Comparison of ENCODE assay signal across 30 cellular contexts in the genomic region with DNA sequence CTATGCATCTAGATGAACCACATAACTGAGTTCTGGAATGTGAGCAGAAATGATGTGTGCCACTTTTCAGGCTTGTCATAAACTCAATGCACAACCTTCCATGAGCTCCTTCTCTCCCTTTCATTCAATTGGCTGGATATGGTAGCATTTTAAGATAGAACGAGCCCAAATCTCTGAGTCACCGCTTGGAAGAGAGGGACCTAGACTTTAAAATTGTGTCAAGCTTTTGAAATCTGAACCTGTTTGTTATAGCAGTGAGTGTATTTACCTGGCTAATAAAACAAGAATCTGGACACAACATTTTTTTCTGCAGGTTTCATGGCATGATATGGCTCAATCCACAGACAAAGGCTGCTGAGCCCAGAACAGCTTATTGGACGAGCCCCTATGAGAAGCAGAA.
"Had no signal": no experiment of that assay in that cellular context is flagged by ENCODE, and none has a peak within 500 bp of the region (broad histone marks: within the 10 kb centered on the region; RNA-seq: fewer than 3 reads in every experiment).

No MANE protein-coding gene starts in this region.

- H3K36me3 Mint-ChIP-seq: activated CD4-positive, alpha-beta memory T cell treated with anti-CD3 and anti-CD28 coated beads for 36 hours; activated CD8-positive, alpha-beta memory T cell treated with anti-CD3 and anti-CD28 coated beads, Interleukin-2, amount 10 ng/mL, durations not matched to agents 7 days and 5 days; activated naive CD4-positive, alpha-beta T cell treated with anti-CD3 and anti-CD28 coated beads, Interleukin-2, amount 50 U/mL, for 24 hours; activated naive CD8-positive, alpha-beta T cell treated with anti-CD3 and anti-CD28 coated beads for 36 hours; brain had no signal

- H3K9me3 Mint-ChIP-seq: activated CD4-positive, alpha-beta memory T cell treated with anti-CD3 and anti-CD28 coated beads for 36 hours; activated CD4-positive, alpha-beta T cell treated with anti-CD3 and anti-CD28 coated beads, Interleukin-2, amount 10 ng/mL, durations not matched to agents 24 days and 14 days; activated naive CD4-positive, alpha-beta T cell treated with anti-CD3 and anti-CD28 coated beads for 36 hours; activated naive CD4-positive, alpha-beta T cell treated with anti-CD3 and anti-CD28 coated beads, Interleukin-2, amount 50 U/mL, for 24 hours; activated naive CD8-positive, alpha-beta T cell treated with anti-CD3 and anti-CD28 coated beads, Interleukin-2, amount 50 U/mL, for 24 hours; activated T-helper 1 cell treated with anti-CD3 and anti-CD28 coated beads, Interleukin-12 subunit alpha, Interleukin-12 subunit beta, Interleukin-2, Interleukin-4 antibody, amounts not matched to agents 30 ng/mL and 10 ng/mL and 1 ng/mL, durations not matched to agents 14 hours and 24 hours and 36 hours; activated T-helper 2 cell treated with anti-CD3 and anti-CD28 coated beads, Interferon-gamma antibody, Interleukin-2, Interleukin-4, amounts not matched to agents 10 μg/mL and 5 μg/mL and 100 μg/mL, durations not matched to agents 14 hours and 24 hours and 36 hours; central memory CD8-positive, alpha-beta T cell; dendritic cell treated with granulocyte-macrophage colony-stimulating factor and Interleukin-4, amounts not matched to agents 40 ng/mL and 50 ng/mL, for 4 days had no signal

- H3K27ac Mint-ChIP-seq: activated CD4-positive, alpha-beta memory T cell treated with anti-CD3 and anti-CD28 coated beads for 36 hours; activated CD4-positive, alpha-beta T cell treated with anti-CD3 and anti-CD28 coated beads for 36 hours; activated CD4-positive, alpha-beta T cell treated with anti-CD3 and anti-CD28 coated beads, Interleukin-2, amount 10 ng/mL, durations not matched to agents 24 days and 14 days; activated CD8-positive, alpha-beta memory T cell treated with anti-CD3 and anti-CD28 coated beads, Interleukin-2, amount 10 ng/mL, durations not matched to agents 7 days and 5 days; activated CD8-positive, alpha-beta T cell treated with anti-CD3 and anti-CD28 coated beads, Interleukin-2, amount 10 ng/mL, durations not matched to agents 7 days and 5 days; activated naive CD4-positive, alpha-beta T cell treated with anti-CD3 and anti-CD28 coated beads for 36 hours; activated naive CD4-positive, alpha-beta T cell treated with anti-CD3 and anti-CD28 coated beads, Interleukin-2, amount 50 U/mL, for 24 hours; activated naive CD8-positive, alpha-beta T cell treated with anti-CD3 and anti-CD28 coated beads for 36 hours; activated naive CD8-positive, alpha-beta T cell treated with anti-CD3 and anti-CD28 coated beads, Interleukin-2, amount 50 U/mL, for 24 hours; activated T-helper 1 cell treated with anti-CD3 and anti-CD28 coated beads, Interleukin-12 subunit alpha, Interleukin-12 subunit beta, Interleukin-2, Interleukin-4 antibody, amounts not matched to agents 30 ng/mL and 10 ng/mL and 1 ng/mL, durations not matched to agents 14 hours and 24 hours and 36 hours; activated T-helper 2 cell treated with anti-CD3 and anti-CD28 coated beads, Interferon-gamma antibody, Interleukin-2, Interleukin-4, amounts not matched to agents 10 μg/mL and 5 μg/mL and 100 μg/mL, durations not matched to agents 14 hours and 24 hours and 36 hours; brain; dendritic cell treated with granulocyte-macrophage colony-stimulating factor and Interleukin-4, amounts not matched to agents 40 ng/mL and 50 ng/mL, for 4 days; endodermal cell had no signal

- H3K27me3 Mint-ChIP-seq: activated CD4-positive, alpha-beta memory T cell treated with anti-CD3 and anti-CD28 coated beads for 36 hours; activated CD4-positive, alpha-beta T cell treated with anti-CD3 and anti-CD28 coated beads, Interleukin-2, amount 10 ng/mL, durations not matched to agents 24 days and 14 days; activated CD8-positive, alpha-beta memory T cell treated with anti-CD3 and anti-CD28 coated beads, Interleukin-2, amount 10 ng/mL, durations not matched to agents 7 days and 5 days; activated naive CD8-positive, alpha-beta T cell treated with anti-CD3 and anti-CD28 coated beads, Interleukin-2, amount 50 U/mL, for 24 hours; dendritic cell treated with granulocyte-macrophage colony-stimulating factor and Interleukin-4, amounts not matched to agents 40 ng/mL and 50 ng/mL, for 4 days had no signal

- H3K4me3 Mint-ChIP-seq: activated CD4-positive, alpha-beta memory T cell treated with anti-CD3 and anti-CD28 coated beads for 36 hours; activated CD4-positive, alpha-beta T cell treated with anti-CD3 and anti-CD28 coated beads for 36 hours; activated CD4-positive, alpha-beta T cell treated with anti-CD3 and anti-CD28 coated beads, Interleukin-2, amount 10 ng/mL, durations not matched to agents 24 days and 14 days; activated CD8-positive, alpha-beta memory T cell treated with anti-CD3 and anti-CD28 coated beads, Interleukin-2, amount 10 ng/mL, durations not matched to agents 7 days and 5 days; activated CD8-positive, alpha-beta T cell treated with anti-CD3 and anti-CD28 coated beads, Interleukin-2, amount 10 ng/mL, durations not matched to agents 7 days and 5 days; activated naive CD4-positive, alpha-beta T cell treated with anti-CD3 and anti-CD28 coated beads for 36 hours; activated naive CD4-positive, alpha-beta T cell treated with anti-CD3 and anti-CD28 coated beads, Interleukin-2, amount 50 U/mL, for 24 hours; activated naive CD8-positive, alpha-beta T cell treated with anti-CD3 and anti-CD28 coated beads for 36 hours; activated naive CD8-positive, alpha-beta T cell treated with anti-CD3 and anti-CD28 coated beads, Interleukin-2, amount 50 U/mL, for 24 hours; activated T-helper 1 cell treated with anti-CD3 and anti-CD28 coated beads, Interleukin-12 subunit alpha, Interleukin-12 subunit beta, Interleukin-2, Interleukin-4 antibody, amounts not matched to agents 30 ng/mL and 10 ng/mL and 1 ng/mL, durations not matched to agents 14 hours and 24 hours and 36 hours; brain; central memory CD8-positive, alpha-beta T cell; dendritic cell treated with granulocyte-macrophage colony-stimulating factor and Interleukin-4, amounts not matched to agents 40 ng/mL and 50 ng/mL, for 4 days; endodermal cell had no signal

- H3K4me3 ChIP-seq: adrenal gland, ascending aorta, breast epithelium, coronary artery, dorsolateral prefrontal cortex, esophagus squamous epithelium had no signal

- H3K4me1 Mint-ChIP-seq: activated CD4-positive, alpha-beta T cell treated with anti-CD3 and anti-CD28 coated beads for 36 hours; activated CD4-positive, alpha-beta T cell treated with anti-CD3 and anti-CD28 coated beads, Interleukin-2, amount 10 ng/mL, durations not matched to agents 24 days and 14 days; activated CD8-positive, alpha-beta memory T cell treated with anti-CD3 and anti-CD28 coated beads, Interleukin-2, amount 10 ng/mL, durations not matched to agents 7 days and 5 days; activated naive CD4-positive, alpha-beta T cell treated with anti-CD3 and anti-CD28 coated beads, Interleukin-2, amount 50 U/mL, for 24 hours; activated naive CD8-positive, alpha-beta T cell treated with anti-CD3 and anti-CD28 coated beads for 36 hours; activated naive CD8-positive, alpha-beta T cell treated with anti-CD3 and anti-CD28 coated beads, Interleukin-2, amount 50 U/mL, for 24 hours; central memory CD8-positive, alpha-beta T cell; endodermal cell had no signal

- DNase-seq: activated CD4-positive, alpha-beta memory T cell treated with anti-CD3 and anti-CD28 coated beads for 36 hours; activated CD4-positive, alpha-beta T cell treated with anti-CD3 and anti-CD28 coated beads for 36 hours; activated CD4-positive, alpha-beta T cell treated with anti-CD3 and anti-CD28 coated beads, Interleukin-2, amount 10 ng/mL, durations not matched to agents 24 days and 14 days; activated CD4-positive, CD25-positive, alpha-beta regulatory T cell; activated CD4-positive, CD25-positive, alpha-beta regulatory T cell treated with anti-CD3 and anti-CD28 coated beads, Interleukin-2, amount 50 U/mL, for 72 hours; activated CD8-positive, alpha-beta memory T cell treated with anti-CD3 and anti-CD28 coated beads, Interleukin-2, amount 10 ng/mL, durations not matched to agents 7 days and 5 days; activated CD8-positive, alpha-beta memory T cell treated with anti-CD3 and anti-CD28 coated beads, Interleukin-2, amount 50 U/mL, for 4 hours; activated CD8-positive, alpha-beta T cell treated with anti-CD3 and anti-CD28 coated beads, Interleukin-2, amount 10 ng/mL, durations not matched to agents 7 days and 5 days; activated effector memory CD4-positive, alpha-beta T cell treated with anti-CD3 and anti-CD28 coated beads, Interleukin-2, amount 50 U/mL, for 16 hours; activated naive CD4-positive, alpha-beta T cell treated with anti-CD3 and anti-CD28 coated beads for 36 hours; activated naive CD8-positive, alpha-beta T cell treated with anti-CD3 and anti-CD28 coated beads for 36 hours; activated naive CD8-positive, alpha-beta T cell treated with anti-CD3 and anti-CD28 coated beads, Interleukin-2, amount 50 U/mL, for 24 hours; activated T-cell treated with anti-CD3 and anti-CD28 coated beads, Interleukin-2, amount 50 U/mL, for 1 hour; activated T-cell treated with anti-CD3 and anti-CD28 coated beads, Interleukin-2, amount 50 U/mL, for 48 hours; adrenal gland; dorsolateral prefrontal cortex; effector memory CD4-positive, alpha-beta T cell; endodermal cell; esophagus squamous epithelium; head of caudate nucleus; T-helper 2 cell had no signal

- ATAC-seq: activated CD4-positive, alpha-beta T cell treated with anti-CD3 and anti-CD28 coated beads for 36 hours; activated CD8-positive, alpha-beta memory T cell treated with anti-CD3 and anti-CD28 coated beads, Interleukin-2, amount 10 ng/mL, durations not matched to agents 7 days and 5 days; activated CD8-positive, alpha-beta T cell treated with anti-CD3 and anti-CD28 coated beads, Interleukin-2, amount 10 ng/mL, durations not matched to agents 7 days and 5 days; activated naive CD8-positive, alpha-beta T cell treated with anti-CD3 and anti-CD28 coated beads, Interleukin-2, amount 50 U/mL, for 24 hours had no signal
